10 cellular contexts compared by ENCODE assay signal in genomic region chr19:29098863-29099481, GRCh38.
DNase-seq lines count a peak whose midpoint lies in the region; ATAC-seq and TF ChIP-seq lines count a peak whose summit lies in the region.
"Had no signal": no experiment of that assay in that cellular context is flagged by ENCODE, and none has a peak within 500 bp of the region (broad histone marks: within the 10 kb centered on the region; RNA-seq: fewer than 3 reads in every experiment).

No MANE protein-coding gene starts in this region.

- ATAC-seq in Panc1 (peak; percentile 58; the same call in 1 of the 2 replicates), HG03045 (IDR thresholded peaks at IDR 0.05; ENCODE audit: unreplicated experiment) (no peak), HG03175 (IDR thresholded peaks at IDR 0.05; ENCODE audit: unreplicated experiment) (no peak), GM21619 (IDR thresholded peaks at IDR 0.05; ENCODE audit: unreplicated experiment) (no peak)

- TF ChIP-seq CTCF in AG10803 (conservative IDR thresholded peaks at IDR 0.05; ENCODE audit: low read length) (no peak), Panc1 (IDR thresholded peaks at IDR 0.05) (no peak), fibroblast of the aortic adventitia (IDR thresholded peaks at IDR 0.05; ENCODE audit: insufficient read depth, low read length) (no peak), GM10266 (IDR thresholded peaks at IDR 0.05; ENCODE audit: control insufficient read depth, insufficient read depth, low read depth, missing control alignments) (no peak)

- peaks cover 6% of the 10 kb centered on the region; the same call in 1 of the 2 replicates for H3K27me3 ChIP-seq in Panc1 (ENCODE audit: control insufficient read depth, insufficient read depth, low read length)

- H3K27ac ChIP-seq in Panc1 (ENCODE audit: low read length), result no peak overlapping the region

- CTCF ChIA-PET in Panc1 (lab: Charles Lee), result no interaction called here

- peak; percentile 95 for DNase-seq in AG10803 (ENCODE audit: low read depth)
- peak; percentile 15 for DNase-seq in Panc1 (ENCODE audit: low read depth, low spot score)
- peak; percentile 97 for DNase-seq in fibroblast of the aortic adventitia (ENCODE audit: low read depth)
- peak in 7 of 10 donors; percentile 10 to 90 (median 51) for DNase-seq in posterior cingulate gyrus
- no peak for DNase-seq in GM10266 (ENCODE audit: extremely low spot score)
- DNase-seq: CD8-positive, alpha-beta memory T cell; NCI-H82 had no signal

- no peaks in the 10 kb centered on the region for H3K9me3 ChIP-seq in Panc1 (ENCODE audit: control insufficient read depth, insufficient read depth, low read depth, low read length)

- H3K36me3 ChIP-seq in Panc1 (ENCODE audit: control insufficient read depth, insufficient read depth, low read length), result no peaks in the 10 kb centered on the region

- no peaks in the 10 kb centered on the region for H3K4me1 ChIP-seq in Panc1 (ENCODE audit: control insufficient read depth, insufficient read depth, low read length)

- H3K4me3 ChIP-seq in AG10803 (ENCODE audit: low read length), result peak overlapping the region; percentile 25; the same call in 1 of the 2 replicates
- no peak overlapping the region for H3K4me3 ChIP-seq in Panc1 (ENCODE audit: low read depth in 2 of 2, low read length in 2 of 2)
- no peak overlapping the region for H3K4me3 ChIP-seq in fibroblast of the aortic adventitia (ENCODE audit: low read depth, low read length)

- BruUV-seq in Panc1 (replicated peaks; lab: Mats Ljungman, UMichigan), result no TSS peak

- in situ Hi-C loops in Panc1 (cut with HindIII; ENCODE audit: low pct_unique_long_range_greater_than_20kb, low sequenced_read_pairs), result no loop called here

- intact Hi-C loops in Panc1 (cut with micrococcal nuclease; ENCODE audit: unreplicated experiment), result no loop called here
- intact Hi-C loops in posterior cingulate gyrus (cut with DNase I), result no loop called here

- POLR2A ChIA-PET in Panc1 (lab: Charles Lee), result no interaction called here
